ENCODE assay signal across 18 cellular contexts in genomic region chr1:162741574-162741973, GRCh38. TPM values are rescaled to one million over a fixed set of nuclear protein-coding genes. Genes with fewer than 3 reads are reported as not detected.
A peak's percentile ranks its signal among the peaks of the same experiment; 100 is the strongest.
DNase-seq lines count a peak whose midpoint lies in the region; ATAC-seq and TF ChIP-seq lines count a peak whose summit lies in the region.
"Had no signal": no experiment of that assay in that cellular context is flagged by ENCODE, and none has a peak within 500 bp of the region (broad histone marks: within the 10 kb centered on the region; RNA-seq: fewer than 3 reads in every experiment).

No MANE protein-coding gene starts in this region.

- peak; percentile 34 for ATAC-seq in Right ventricle myocardium inferior
- no peak for ATAC-seq in right cardiac atrium
- peak; percentile 73 for ATAC-seq in left lobe of liver
- ATAC-seq: CD8-positive, alpha-beta T cell had no signal

- DNase-seq in Right ventricle myocardium inferior (ENCODE audit: missing footprints): no peak
- no peak for DNase-seq in right cardiac atrium
- DNase-seq in left ventricle myocardium inferior: no peak
- DNase-seq in cardiac septum (ENCODE audit: low spot score): no peak
- no peak for DNase-seq in left lobe of liver (ENCODE audit: low spot score)
- DNase-seq in activated CD4-positive, CD25-positive, alpha-beta regulatory T cell (lab: John Stamatoyannopoulos, UW): no peak
- no peak for DNase-seq in NCI-H1105 (lab: John Stamatoyannopoulos, UW)
- DNase-seq: Caco-2; CD4-positive, CD25-positive, alpha-beta regulatory T cell; CD8-positive, alpha-beta T cell; DMS153; DND-41; GOT3; HFFc6 had no signal

- intact Hi-C loops in Right ventricle myocardium inferior (cut with DNase I) (no loop called here), right cardiac atrium (cut with DNase I) (no loop called here), left ventricle myocardium inferior (cut with micrococcal nuclease) (no loop called here), cardiac septum (cut with DNase I) (no loop called here)

- H3K27me3 ChIP-seq in right cardiac atrium (ENCODE audit: control insufficient read depth, insufficient read depth): no peaks in the 10 kb centered on the region
- H3K27me3 ChIP-seq in left ventricle myocardium inferior (ENCODE audit: low read depth): no peaks in the 10 kb centered on the region
- H3K27me3 ChIP-seq: BLaER1 had no signal

- H3K9me3 ChIP-seq in right cardiac atrium (ENCODE audit: control insufficient read depth, low read length): no peaks in the 10 kb centered on the region
- H3K9me3 ChIP-seq in left ventricle myocardium inferior (replicated peaks): no peaks in the 10 kb centered on the region
- H3K9me3 ChIP-seq: Caco-2, HAP-1 had no signal

- H3K27ac ChIP-seq in right cardiac atrium (ENCODE audit: low read length): no peak overlapping the region
- H3K27ac ChIP-seq in left ventricle myocardium inferior (replicated peaks): peak overlapping the region; percentile 66
- H3K27ac ChIP-seq: 22Rv1, BLaER1, C4-2B had no signal

- H3K36me3 ChIP-seq in left ventricle myocardium inferior: peaks cover 7% of the 10 kb centered on the region
- H3K36me3 ChIP-seq: BLaER1, HAP-1 had no signal

- no peak overlapping the region for H3K4me3 ChIP-seq in right cardiac atrium (ENCODE audit: low read length)
- no peak overlapping the region for H3K4me3 ChIP-seq in left ventricle myocardium inferior
- H3K4me3 ChIP-seq: BLaER1, HAP-1 had no signal

- WGBS in right cardiac atrium: 54% methylated on average over 2 of the region's 2 CpGs

- no peak for TF ChIP-seq CTCF in left ventricle myocardium inferior (IDR thresholded peaks at IDR 0.05; ENCODE audit: borderline replicate concordance)

- H3K4me1 ChIP-seq in right cardiac atrium (ENCODE audit: control insufficient read depth, insufficient read depth, low read length) (peaks cover 5% of the 10 kb centered on the region), left ventricle myocardium inferior (peaks cover 18% of the 10 kb centered on the region)
- H3K4me1 ChIP-seq: BLaER1, Caco-2, HAP-1 had no signal

RNA-seq across cellular contexts. Expression of gene HSD17B7, which starts 48.9 kb away (rescaled TPM):
- total RNA-seq in Right ventricle myocardium inferior: 4.2 TPM
- total RNA-seq in right cardiac atrium: 1 to 10 TPM; 5.2 to 7.3 (median 6.2) TPM
- 5.3 TPM for polyA plus RNA-seq in right cardiac atrium
- total RNA-seq in left ventricle myocardium inferior: 5.1 TPM
- 4.6 TPM for total RNA-seq in cardiac septum
- 14.6 TPM for total RNA-seq in left lobe of liver

Comparison
In these comparisons a context has a peak if more than half of its experiments do, and no peak if none do; other contexts are left out.
1. ATAC-seq: peak in Right ventricle myocardium inferior (single experiment) and left lobe of liver (single experiment); none in right cardiac atrium (0 of 2).